Comparison of ENCODE assay signal across 1 cellular context in genomic region chr7:103279963-103280802, GRCh38.
TF ChIP-seq lines count a peak whose summit lies in the region.

No MANE protein-coding gene starts in this region.

TF ChIP-seq in HepG2, 621 proteins besides CTCF, POLR2A, EP300 and RAD21 (continued from another document):
- TF ChIP-seq, protein P1, sequence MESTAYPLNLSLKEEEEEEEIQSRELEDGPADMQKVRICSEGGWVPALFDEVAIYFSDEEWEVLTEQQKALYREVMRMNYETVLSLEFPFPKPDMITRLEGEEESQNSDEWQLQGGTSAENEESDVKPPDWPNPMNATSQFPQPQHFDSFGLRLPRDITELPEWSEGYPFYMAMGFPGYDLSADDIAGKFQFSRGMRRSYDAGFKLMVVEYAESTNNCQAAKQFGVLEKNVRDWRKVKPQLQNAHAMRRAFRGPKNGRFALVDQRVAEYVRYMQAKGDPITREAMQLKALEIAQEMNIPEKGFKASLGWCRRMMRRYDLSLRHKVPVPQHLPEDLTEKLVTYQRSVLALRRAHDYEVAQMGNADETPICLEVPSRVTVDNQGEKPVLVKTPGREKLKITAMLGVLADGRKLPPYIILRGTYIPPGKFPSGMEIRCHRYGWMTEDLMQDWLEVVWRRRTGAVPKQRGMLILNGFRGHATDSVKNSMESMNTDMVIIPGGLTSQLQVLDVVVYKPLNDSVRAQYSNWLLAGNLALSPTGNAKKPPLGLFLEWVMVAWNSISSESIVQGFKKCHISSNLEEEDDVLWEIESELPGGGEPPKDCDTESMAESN (CRISPR knock-in tag; conservative IDR thresholded peaks at IDR 0.05), result 0 out of 2 replicates have a peak, but pooled peaks have one; percentile 24
- TF ChIP-seq ZNF777 (CRISPR knock-in tag; IDR thresholded peaks at IDR 0.05) (peak; percentile 93), ZFP91 (CRISPR knock-in tag; IDR thresholded peaks at IDR 0.05; ENCODE audit: borderline replicate concordance) (0 out of 2 replicates have a peak, but pooled peaks have one; percentile 22)
